ENCODE assay signal across 8 cellular contexts in genomic region chr3:128649264-128649663, GRCh38. TPM values are rescaled to one million over a fixed set of nuclear protein-coding genes. Genes with fewer than 3 reads are reported as not detected.
A peak's percentile ranks its signal among the peaks of the same experiment; 100 is the strongest.
DNase-seq lines count a peak whose midpoint lies in the region; ATAC-seq and TF ChIP-seq lines count a peak whose summit lies in the region.

No MANE protein-coding gene starts in this region.

- H3K9me3 ChIP-seq in CD4-positive, alpha-beta T cell (ENCODE audit: control insufficient read depth, low read length): no peaks in the 10 kb centered on the region
- no peaks in the 10 kb centered on the region for H3K9me3 ChIP-seq in Karpas-422 (ENCODE audit: low read length)
- no peaks in the 10 kb centered on the region for H3K9me3 ChIP-seq in neural cell (ENCODE audit: low read length)

- H3K27me3 Mint-ChIP-seq in CD4-positive, alpha-beta T cell: no peaks in the 10 kb centered on the region

- H3K9me3 Mint-ChIP-seq in CD4-positive, alpha-beta T cell: no peaks in the 10 kb centered on the region

- H4K20me1 ChIP-seq in Karpas-422 (ENCODE audit: insufficient read depth, low read depth, low read length) (peaks cover 15% of the 10 kb centered on the region; the same call in 1 of the 2 replicates), neural cell (ENCODE audit: insufficient read depth) (no peaks in the 10 kb centered on the region)

- intact Hi-C loops in CD4-positive, alpha-beta T cell (cut with DNase I, micrococcal nuclease): no loop called here

- TF ChIP-seq CTCF in CD4-positive, alpha-beta T cell (IDR thresholded peaks at IDR 0.05): no peak
- TF ChIP-seq CTCF in coronary artery (IDR thresholded peaks at IDR 0.05) (no peak), neural cell (IDR thresholded peaks at IDR 0.05; ENCODE audit: poor library complexity, severe bottlenecking) (no peak)

- no peak overlapping the region for H2AFZ ChIP-seq in Karpas-422 (ENCODE audit: low read length)
- H2AFZ ChIP-seq in neural cell (ENCODE audit: low read depth, low read length): no peak overlapping the region

- POLR2A ChIA-PET in CD4-positive, alpha-beta T cell (lab: Charles Lee): interaction anchor here (0.6 to 3.1 kb wide), 4 partner anchors 31 to 837 kb away, joined by 3 to 41 read pairs (median 8); partner anchors contain the start of gene ACAD9

- H3K4me3 ChIP-seq in Karpas-422 (ENCODE audit: low read length) (peak overlapping the region; percentile 84), coronary artery (peak overlapping the region; percentile 99), neural cell (ENCODE audit: low read length) (peak overlapping the region; percentile 94)

- no peak for TF ChIP-seq EP300 in neural cell (conservative IDR thresholded peaks at IDR 0.05; ENCODE audit: poor library complexity, severe bottlenecking)

- peaks cover 36% of the 10 kb centered on the region for H3K36me3 Mint-ChIP-seq in CD4-positive, alpha-beta T cell (ENCODE audit: low read depth)

- no peaks in the 10 kb centered on the region for H3F3A ChIP-seq in neural cell (ENCODE audit: insufficient read depth, low read length, poor library complexity, severe bottlenecking)

- H3K27ac Mint-ChIP-seq in CD4-positive, alpha-beta T cell: peak overlapping the region; percentile 88

- H3K9ac ChIP-seq in Karpas-422 (ENCODE audit: low read length) (peak overlapping the region; percentile 99), neural cell (ENCODE audit: low read length) (peak overlapping the region; percentile 92)

- DNase-seq in CD4-positive, alpha-beta T cell: no peak
- DNase-seq in Karpas-422 (no peak), coronary artery (ENCODE audit: low spot score) (no peak), NCI-H2171 treated with DMSO at 0.1 percent for 48 hours (lab: John Stamatoyannopoulos, UW) (no peak), GOT3 (lab: John Stamatoyannopoulos, UW) (no peak)

- ATAC-seq in CD4-positive, alpha-beta T cell (ENCODE audit: poor library complexity): no peak
- ATAC-seq in HG03354 (IDR thresholded peaks at IDR 0.05; ENCODE audit: poor library complexity, severe bottlenecking, unreplicated experiment) (no peak), HG03097 (IDR thresholded peaks at IDR 0.05; ENCODE audit: low FRiP score, unreplicated experiment) (no peak)

- H3K4me3 Mint-ChIP-seq in CD4-positive, alpha-beta T cell: peak overlapping the region; percentile 95

- H3K27me3 ChIP-seq in CD4-positive, alpha-beta T cell (ENCODE audit: control insufficient read depth, insufficient read depth, low read length): no peaks in the 10 kb centered on the region
- no peaks in the 10 kb centered on the region for H3K27me3 ChIP-seq in Karpas-422 (ENCODE audit: low read length)
- H3K27me3 ChIP-seq in neural cell (ENCODE audit: insufficient read depth, low read depth, low read length): no peaks in the 10 kb centered on the region

- H3K4me1 ChIP-seq in Karpas-422 (ENCODE audit: low read length): peaks cover 14% of the 10 kb centered on the region

- peaks cover 49% of the 10 kb centered on the region for H3K4me1 Mint-ChIP-seq in CD4-positive, alpha-beta T cell (ENCODE audit: low read depth)

- H3K36me3 ChIP-seq in Karpas-422 (ENCODE audit: insufficient read depth, low read length) (peaks cover 18% of the 10 kb centered on the region; the same call in 1 of the 2 replicates), neural cell (ENCODE audit: insufficient read depth, low read length) (peaks cover 2% of the 10 kb centered on the region)

- H3K9me2 ChIP-seq in Karpas-422 (replicated peaks; ENCODE audit: insufficient read depth, low read length): no peaks in the 10 kb centered on the region
- H3K9me2 ChIP-seq in neural cell (ENCODE audit: insufficient read depth, low read length): no peaks in the 10 kb centered on the region

- peak overlapping the region; percentile 87 for H3K4me2 ChIP-seq in Karpas-422 (ENCODE audit: low read depth, low read length, poor library complexity, severe bottlenecking)
- H3K4me2 ChIP-seq in neural cell (ENCODE audit: low read length): peak overlapping the region; percentile 77

- CTCF ChIA-PET in CD4-positive, alpha-beta T cell (lab: Charles Lee): interaction anchor here (2.7 kb wide), 1 partner anchor 32 kb away, joined by 15 read pairs; no protein-coding TSS in a partner anchor

- no peak overlapping the region for H3K27ac ChIP-seq in CD4-positive, alpha-beta T cell (ENCODE audit: low read depth, low read length)
- H3K27ac ChIP-seq in Karpas-422 (ENCODE audit: low read length): 0 out of 2 replicates have a peak overlapping the region, but pooled peaks have one; percentile 19
- H3K27ac ChIP-seq in coronary artery: peak overlapping the region in 1 of 2 donors; percentile 99
- H3K27ac ChIP-seq in neural cell (ENCODE audit: low read length): no peak overlapping the region

- TF ChIP-seq RAD21 in neural cell (conservative IDR thresholded peaks at IDR 0.05): no peak

- H3K79me2 ChIP-seq in Karpas-422 (ENCODE audit: low read length) (peaks cover 64% of the 10 kb centered on the region), neural cell (replicated peaks; ENCODE audit: insufficient read depth, low read length) (peaks cover 40% of the 10 kb centered on the region)

TF ChIP-seq in neural cell, 6 proteins besides CTCF, POLR2A, EP300 and RAD21:
- TF ChIP-seq REST (IDR thresholded peaks at IDR 0.05; ENCODE audit: borderline replicate concordance) (no peak), TAF1 (IDR thresholded peaks at IDR 0.05; ENCODE audit: low read depth) (no peak), EZH2 (IDR thresholded peaks at IDR 0.05; ENCODE audit: borderline replicate concordance, insufficient read depth, low read length, poor library complexity, severe bottlenecking) (no peak), MXI1 (conservative IDR thresholded peaks at IDR 0.05; ENCODE audit: poor library complexity, severe bottlenecking) (no peak), POLR2AphosphoS5 (IDR thresholded peaks at IDR 0.05) (no peak), SMC3 (conservative IDR thresholded peaks at IDR 0.05; ENCODE audit: poor library complexity) (no peak)

RNA-seq across cellular contexts. Expression of gene RPN1, which starts 1.4 kb away (rescaled TPM):
- total RNA-seq in CD4-positive, alpha-beta T cell: 10 to 100 TPM; 67.7 to 72.6 TPM
- total RNA-seq in Karpas-422 (2014; rRNA removed; shearing (Covaris generic); ENCODE audit: low replicate concordance): 164 and 176 TPM in 2 replicates
- 201 and 218 TPM in 2 replicates for polyA plus RNA-seq in neural cell
- polyA minus RNA-seq in neural cell: 235 and 246 TPM in 2 replicates
